Comparison of ENCODE assay signal across 26 cellular contexts in the genomic region with DNA sequence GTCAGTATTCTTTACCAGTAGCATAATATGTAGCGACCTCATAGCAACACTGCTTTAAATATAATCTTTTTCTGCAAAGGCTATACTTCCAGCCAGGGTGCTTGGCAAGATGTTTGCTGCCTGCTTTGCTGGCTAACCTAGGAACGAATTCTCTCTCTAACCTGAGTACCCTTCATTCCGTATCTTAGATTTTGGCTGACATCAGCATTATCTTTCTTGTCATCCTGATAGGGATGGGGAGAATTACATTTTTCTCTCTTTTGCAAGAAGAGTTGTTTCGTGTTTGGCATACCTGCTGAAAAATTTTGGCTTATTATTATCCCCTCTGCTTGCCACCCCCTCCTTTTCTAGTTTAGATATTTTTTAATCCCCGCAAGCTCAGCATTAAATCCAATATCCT.
"Had no signal": no experiment of that assay in that cellular context is flagged by ENCODE, and none has a peak within 500 bp of the region (broad histone marks: within the 10 kb centered on the region; RNA-seq: fewer than 3 reads in every experiment).

No MANE protein-coding gene starts in this region.

- FAIRE-seq: urothelium cell line had no signal

- DNase-seq: natural killer cell; occipital lobe; ovary; posterior cingulate gyrus; psoas muscle; right cardiac atrium; spleen; stimulated activated CD4-positive, alpha-beta T cell treated with anti-CD3 and anti-CD28 coated beads, Interleukin-12 subunit alpha, Interleukin-12 subunit beta, amount 100 ng/mL, for 4 hours; stimulated activated CD4-positive, alpha-beta T cell treated with anti-CD3 and anti-CD28 coated beads, Interleukin-1b, Interleukin-23, amount 100 ng/mL, for 48 hours; stimulated activated CD4-positive, alpha-beta T cell treated with anti-CD3 and anti-CD28 coated beads, Interleukin-4, amount 100 ng/mL, for 1 hour; stimulated activated CD4-positive, alpha-beta T cell treated with anti-CD3 and anti-CD28 coated beads, Interleukin-4, amount 100 ng/mL, for 4 hours; stimulated activated CD8-positive, alpha-beta memory T cell treated with anti-CD3 and anti-CD28 coated beads, Interleukin-4, amount 100 ng/mL, for 48 hours; stimulated activated naive B cell treated with anti-CD40 and anti-IgM and Interleukin-4, amounts not matched to agents 10 μg/mL and 1 μg/mL and 100 μg/mL, for 72 hours; stimulated activated naive CD4-positive, alpha-beta T cell treated with Interleukin-2 at 50 U/mL for 16 hours; stomach; thyroid gland; upper lobe of left lung had no signal

- H3K4me3 ChIP-seq: neural progenitor cell, ovary, psoas muscle, skin epidermis, smooth muscle cell, spleen, stomach, thoracic aorta, thyroid gland, tibial nerve, upper lobe of left lung, vagina had no signal

- H3K4me2 ChIP-seq: neural progenitor cell, smooth muscle cell had no signal

- H3K79me2 ChIP-seq: parathyroid adenoma had no signal

- H2AFZ ChIP-seq: neural progenitor cell, parathyroid adenoma had no signal

- H3K27me3 ChIP-seq: neural progenitor cell, ovary, thyroid gland, upper lobe of left lung had no signal

- H3K4me1 ChIP-seq: neural progenitor cell, parathyroid adenoma, psoas muscle, spleen, stomach, thyroid gland, tibial nerve, upper lobe of left lung, vagina had no signal

- ATAC-seq: natural killer cell; psoas muscle; right cardiac atrium; sciatic nerve; stimulated activated naive B cell treated with anti-CD40 and anti-IgM and Interleukin-4, amounts not matched to agents 10 μg/mL and 1 μg/mL and 100 μg/mL, for 72 hours had no signal

- H3K9me3 ChIP-seq: ovary, psoas muscle, spleen, thoracic aorta, thyroid gland, upper lobe of left lung, vagina had no signal

- H3K36me3 ChIP-seq: neural progenitor cell, ovary, spleen, stomach, thoracic aorta, thyroid gland, tibial nerve, upper lobe of left lung, vagina had no signal

- H3K27ac ChIP-seq: neural progenitor cell, ovary, parathyroid adenoma, psoas muscle, skin epidermis, spleen, stomach, thoracic aorta, thyroid gland, tibial nerve, upper lobe of left lung, vagina had no signal

- H3K9ac ChIP-seq: neural progenitor cell, parathyroid adenoma had no signal
